In the genomic region with DNA sequence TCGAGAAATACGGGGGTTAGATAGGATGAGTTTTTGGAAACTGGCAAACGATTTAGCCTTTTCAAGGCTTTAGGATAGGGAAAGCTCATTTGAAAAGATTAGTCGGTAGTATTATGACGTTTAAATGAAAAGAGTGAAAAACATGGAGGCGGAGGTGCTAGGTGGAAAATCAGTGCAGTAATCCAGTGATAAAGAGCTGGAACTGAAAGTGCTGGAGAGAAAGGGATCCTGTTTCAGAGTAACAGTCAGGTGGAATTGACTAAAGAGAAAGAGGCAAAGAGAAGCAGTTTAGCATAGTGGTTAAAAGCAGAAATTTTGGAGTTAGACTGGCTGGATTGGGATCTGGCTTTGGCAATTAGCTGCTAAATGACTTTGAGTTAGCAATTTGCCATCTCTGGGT, we compare ENCODE assay signal across 8 cellular contexts. TPM values are rescaled to one million over a fixed set of nuclear protein-coding genes. Genes with fewer than 3 reads are reported as not detected.
A peak's percentile ranks its signal among the peaks of the same experiment; 100 is the strongest.
DNase-seq lines count a peak whose midpoint lies in the region; ATAC-seq, FAIRE-seq and TF ChIP-seq lines count a peak whose summit lies in the region.

No MANE protein-coding gene starts in this region.

- intact Hi-C loops in pancreas (cut with DNase I), result no loop called here

- 1 to 2% methylated on average over 6 of the region's 6 CpGs for WGBS in pancreas, 2 donors

- H3K27me3 ChIP-seq in pancreas, result no peaks in the 10 kb centered on the region

- DNase-seq in OCI-M1 (lab: John Stamatoyannopoulos, UW) (peak; percentile 29), epithelial cell of proximal tubule (ENCODE audit: low read depth) (peak; percentile 2), pancreas (no peak), SK-N-DZ (ENCODE audit: low spot score) (no peak), NCI-H2029 treated with DMSO at 0.1 percent for 48 hours (lab: John Stamatoyannopoulos, UW) (no peak), RCC 7860 (ENCODE audit: low spot score) (no peak)

- no peak for FAIRE-seq in pancreas (lab: Jason Lieb, UNC)
- no peak for FAIRE-seq in RCC 7860 (lab: Jason Lieb, UNC)

- peak overlapping the region; percentile 95 for H3K4me3 ChIP-seq in GM12875 (ENCODE audit: low read depth, low read length)
- H3K4me3 ChIP-seq in epithelial cell of proximal tubule (ENCODE audit: low read depth, low read length), result peak overlapping the region; percentile 97
- H3K4me3 ChIP-seq in pancreas, result peak overlapping the region; percentile 87 to 96 (median 90)

- H3K27ac ChIP-seq in pancreas, result peak overlapping the region in 2 of 4 donors; percentile 81 to 90

- H3K36me3 ChIP-seq in pancreas, result peaks cover 0 to 11% (median 3%) of the 10 kb centered on the region in 3 donors

- H3K4me1 ChIP-seq in pancreas, result peaks cover 30 to 34% (median 32%) of the 10 kb centered on the region in 3 donors

- H3K9me3 ChIP-seq in pancreas, result no peaks in the 10 kb centered on the region

- TF ChIP-seq CTCF in GM12875 (IDR thresholded peaks at IDR 0.05; ENCODE audit: borderline replicate concordance, insufficient read depth, low read depth, low read length), result no peak
- no peak for TF ChIP-seq CTCF in epithelial cell of proximal tubule (conservative IDR thresholded peaks at IDR 0.05; ENCODE audit: low read depth, low read length)
- no peak for TF ChIP-seq CTCF in pancreas (IDR thresholded peaks at IDR 0.05)

- ATAC-seq in pancreas (peak in 1 of 4 donors; percentile 9), GM19397 (IDR thresholded peaks at IDR 0.05; ENCODE audit: unreplicated experiment) (no peak)

RNA-seq across cellular contexts. Expression of a gene that starts 0.9 kb away (rescaled TPM):
- total RNA-seq in epithelial cell of proximal tubule (15.0 and 16.9 TPM in 2 replicates), pancreas (10 to 100 TPM in 4 of 6 donors, 1 to 10 TPM in 2; 8.2 to 18.8 (median 15.9) TPM)
- polyA plus RNA-seq in pancreas, result 1 to 10 TPM; 1.5 to 2.8 TPM
- 69.5 and 80.5 TPM in 2 replicates for polyA plus RNA-seq in SK-N-DZ (2014; cell fraction: cytosol; rRNA removed)
- 36.7 and 43.1 TPM in 2 replicates for polyA plus RNA-seq in SK-N-DZ (2014; cell fraction: nucleus; rRNA removed)

RNA-seq across cellular contexts. Expression of a gene that starts 1.1 kb away (rescaled TPM):
- total RNA-seq in epithelial cell of proximal tubule (6.3 and 13.8 TPM in 2 replicates), pancreas (10 to 100 TPM; 11.1 to 24.1 (median 15.4) TPM)
- polyA plus RNA-seq in pancreas, result 1 to 10 TPM; 2.0 to 3.0 TPM
- 10.5 and 14.9 TPM in 2 replicates for polyA plus RNA-seq in SK-N-DZ (2014; cell fraction: cytosol; rRNA removed)
- polyA plus RNA-seq in SK-N-DZ (2014; cell fraction: nucleus; rRNA removed), result 6.3 and 6.4 TPM in 2 replicates

Comparison
In these comparisons a context has a peak if more than half of its experiments do, and no peak if none do; other contexts are left out.
1. DNase-seq: peak in OCI-M1 (single experiment) and epithelial cell of proximal tubule (single experiment); none in pancreas (0 of 6), SK-N-DZ (single experiment), NCI-H2029 treated with DMSO at 0.1 percent for 48 hours (single experiment) and RCC 7860 (single experiment).
2. Peak in every context shown above with its lines, with median percentiles within 50 percentile points of each other: H3K4me3 ChIP-seq.